18 cellular contexts compared by ENCODE assay signal in the genomic region with DNA sequence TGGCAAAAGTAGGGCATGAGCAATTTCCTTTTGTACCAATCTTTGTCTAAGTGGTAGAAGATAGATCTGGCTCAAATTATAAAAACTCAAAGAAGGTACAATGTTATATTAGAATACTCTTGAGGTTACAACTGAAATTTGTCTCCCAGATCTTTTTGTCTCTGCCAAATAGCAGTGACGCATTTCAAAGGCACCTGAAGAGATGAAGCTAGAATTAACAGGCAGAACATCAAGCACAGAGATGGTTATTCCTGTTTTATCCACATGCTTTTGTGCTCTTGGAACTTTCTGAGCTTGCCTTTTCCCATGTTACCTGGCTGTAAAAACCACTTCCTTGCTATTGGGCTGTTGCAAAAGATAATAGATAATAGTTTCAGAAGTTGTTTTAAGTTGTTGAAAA.
"Had no signal": no experiment of that assay in that cellular context is flagged by ENCODE, and none has a peak within 500 bp of the region (broad histone marks: within the 10 kb centered on the region; RNA-seq: fewer than 3 reads in every experiment).

No MANE protein-coding gene starts in this region.

- H3K4me1 Mint-ChIP-seq: activated CD4-positive, alpha-beta memory T cell treated with anti-CD3 and anti-CD28 coated beads, Interleukin-2, amount 10 ng/mL, durations not matched to agents 7 days and 5 days; activated T-helper 17 cell treated with anti-CD3 and anti-CD28 coated beads, Interleukin-2, amount 50 U/mL, for 72 hours had no signal

- H3K4me1 ChIP-seq: breast epithelium had no signal

- DNase-seq: activated CD4-positive, alpha-beta memory T cell treated with anti-CD3 and anti-CD28 coated beads, Interleukin-2, amount 10 ng/mL, durations not matched to agents 7 days and 5 days; activated CD4-positive, alpha-beta T cell treated with anti-CD3 and anti-CD28 coated beads for 48 hours; activated CD4-positive, CD25-positive, alpha-beta regulatory T cell; activated naive CD4-positive, alpha-beta T cell treated with Interleukin-2 at 50 U/mL for 16 hours; activated T-cell treated with anti-CD3 and anti-CD28 coated beads, Interleukin-2, amount 50 U/mL, for 1 hour; anterior cingulate cortex; cerebellar nuclear complex; effector memory CD4-positive, alpha-beta T cell; foreskin melanocyte; occipital lobe; posterior cingulate gyrus; stimulated activated CD8-positive, alpha-beta memory T cell treated with anti-CD3 and anti-CD28 coated beads, Interleukin-4, amount 100 ng/mL, for 48 hours; stimulated activated naive CD4-positive, alpha-beta T cell; T-helper 1 cell; T1000 had no signal

- H3K27ac Mint-ChIP-seq: activated CD4-positive, alpha-beta memory T cell treated with anti-CD3 and anti-CD28 coated beads, Interleukin-2, amount 10 ng/mL, durations not matched to agents 7 days and 5 days; activated T-helper 17 cell treated with anti-CD3 and anti-CD28 coated beads, Interleukin-2, amount 50 U/mL, for 72 hours; natural killer cell treated with Interleukin-12 subunit alpha and Interleukin-12 subunit beta and Interleukin-15 and Interleukin-18, amount 100 ng/mL, for 72 hours had no signal

- ATAC-seq: activated T-helper 17 cell treated with anti-CD3 and anti-CD28 coated beads, Interleukin-2, amount 50 U/mL, for 72 hours; natural killer cell treated with Interleukin-12 subunit alpha and Interleukin-12 subunit beta and Interleukin-15 and Interleukin-18, amount 100 ng/mL, for 72 hours had no signal

- H3K27me3 ChIP-seq: breast epithelium had no signal

- H3K36me3 Mint-ChIP-seq: natural killer cell treated with Interleukin-12 subunit alpha and Interleukin-12 subunit beta and Interleukin-15 and Interleukin-18, amount 100 ng/mL, for 72 hours had no signal

- H3K36me3 ChIP-seq: breast epithelium had no signal

- H3K9me3 ChIP-seq: breast epithelium had no signal

- H3K27ac ChIP-seq: breast epithelium had no signal

- H3K9me3 Mint-ChIP-seq: activated CD4-positive, alpha-beta memory T cell treated with anti-CD3 and anti-CD28 coated beads, Interleukin-2, amount 10 ng/mL, durations not matched to agents 7 days and 5 days; activated T-helper 17 cell treated with anti-CD3 and anti-CD28 coated beads, Interleukin-2, amount 50 U/mL, for 72 hours; natural killer cell treated with Interleukin-12 subunit alpha and Interleukin-12 subunit beta and Interleukin-15 and Interleukin-18, amount 100 ng/mL, for 72 hours had no signal

- H3K4me3 ChIP-seq: breast epithelium had no signal

- H3K27me3 Mint-ChIP-seq: activated CD4-positive, alpha-beta memory T cell treated with anti-CD3 and anti-CD28 coated beads, Interleukin-2, amount 10 ng/mL, durations not matched to agents 7 days and 5 days had no signal

- H3K4me3 Mint-ChIP-seq: activated CD4-positive, alpha-beta memory T cell treated with anti-CD3 and anti-CD28 coated beads, Interleukin-2, amount 10 ng/mL, durations not matched to agents 7 days and 5 days; activated T-helper 17 cell treated with anti-CD3 and anti-CD28 coated beads, Interleukin-2, amount 50 U/mL, for 72 hours; natural killer cell treated with Interleukin-12 subunit alpha and Interleukin-12 subunit beta and Interleukin-15 and Interleukin-18, amount 100 ng/mL, for 72 hours had no signal
